ENCODE assay signal across 1 cellular context in the genomic region with DNA sequence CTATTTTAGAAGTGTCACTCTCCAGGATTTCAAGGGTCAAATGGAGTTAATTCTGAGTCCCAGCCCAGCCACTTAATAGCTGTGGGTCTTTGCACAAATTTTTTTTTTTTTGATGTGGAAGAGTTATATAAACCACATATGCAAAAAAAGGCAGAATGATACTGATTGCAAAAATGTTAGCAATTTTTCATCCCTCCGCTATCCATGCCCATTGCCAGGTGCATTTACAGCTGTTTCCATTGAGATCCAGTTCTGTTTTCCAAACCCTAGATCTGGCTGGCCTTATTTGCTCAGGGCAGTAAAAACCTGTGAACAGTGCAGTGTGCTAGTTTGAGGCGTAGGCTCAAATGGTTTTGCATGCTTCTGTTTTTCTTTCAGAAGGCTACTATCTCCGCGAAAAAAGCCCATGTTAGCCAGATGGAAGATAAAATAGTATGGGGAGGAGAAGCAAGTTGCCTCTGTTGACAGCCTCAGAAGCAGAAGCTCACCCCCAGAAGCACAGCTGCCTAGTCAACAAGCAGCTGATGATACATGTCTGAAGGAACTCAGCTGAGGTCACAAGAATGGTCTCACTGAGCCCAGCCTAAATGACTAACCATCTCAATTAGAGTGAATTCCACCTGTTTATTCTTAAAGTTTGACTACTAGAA.
TF ChIP-seq lines count a peak whose summit lies in the region.

No MANE protein-coding gene starts in this region.

TF ChIP-seq in HCT116, 20 proteins besides CTCF, POLR2A, EP300 and RAD21 (continued from another document):
- TF ChIP-seq POLR2AphosphoS5 (IDR thresholded peaks at IDR 0.05; ENCODE audit: low read depth, low read length) (no peak), YY1 (IDR thresholded peaks at IDR 0.05; ENCODE audit: extremely low read depth, insufficient replicate concordance, low read depth, low read length) (no peak), EGR1 (IDR thresholded peaks at IDR 0.05; ENCODE audit: low read depth) (no peak), EZH2phosphoT487 (IDR thresholded peaks at IDR 0.05; ENCODE audit: borderline replicate concordance) (no peak), EZH2 (IDR thresholded peaks at IDR 0.05) (no peak), TCF7L2 (IDR thresholded peaks at IDR 0.05; ENCODE audit: borderline replicate concordance, extremely low read depth, insufficient read depth, insufficient read length) (no peak), ZFX (IDR thresholded peaks at IDR 0.05) (no peak), MAX (IDR thresholded peaks at IDR 0.05) (no peak), ZBTB33 (IDR thresholded peaks at IDR 0.05; ENCODE audit: extremely low read depth, insufficient replicate concordance, low read length) (no peak), SRF (IDR thresholded peaks at IDR 0.05; ENCODE audit: low read depth) (no peak), CBX3 (IDR thresholded peaks at IDR 0.05; ENCODE audit: low read depth) (no peak), ELF1 (IDR thresholded peaks at IDR 0.05; ENCODE audit: borderline replicate concordance, low read depth) (no peak)
- TF ChIP-seq, protein P1, sequence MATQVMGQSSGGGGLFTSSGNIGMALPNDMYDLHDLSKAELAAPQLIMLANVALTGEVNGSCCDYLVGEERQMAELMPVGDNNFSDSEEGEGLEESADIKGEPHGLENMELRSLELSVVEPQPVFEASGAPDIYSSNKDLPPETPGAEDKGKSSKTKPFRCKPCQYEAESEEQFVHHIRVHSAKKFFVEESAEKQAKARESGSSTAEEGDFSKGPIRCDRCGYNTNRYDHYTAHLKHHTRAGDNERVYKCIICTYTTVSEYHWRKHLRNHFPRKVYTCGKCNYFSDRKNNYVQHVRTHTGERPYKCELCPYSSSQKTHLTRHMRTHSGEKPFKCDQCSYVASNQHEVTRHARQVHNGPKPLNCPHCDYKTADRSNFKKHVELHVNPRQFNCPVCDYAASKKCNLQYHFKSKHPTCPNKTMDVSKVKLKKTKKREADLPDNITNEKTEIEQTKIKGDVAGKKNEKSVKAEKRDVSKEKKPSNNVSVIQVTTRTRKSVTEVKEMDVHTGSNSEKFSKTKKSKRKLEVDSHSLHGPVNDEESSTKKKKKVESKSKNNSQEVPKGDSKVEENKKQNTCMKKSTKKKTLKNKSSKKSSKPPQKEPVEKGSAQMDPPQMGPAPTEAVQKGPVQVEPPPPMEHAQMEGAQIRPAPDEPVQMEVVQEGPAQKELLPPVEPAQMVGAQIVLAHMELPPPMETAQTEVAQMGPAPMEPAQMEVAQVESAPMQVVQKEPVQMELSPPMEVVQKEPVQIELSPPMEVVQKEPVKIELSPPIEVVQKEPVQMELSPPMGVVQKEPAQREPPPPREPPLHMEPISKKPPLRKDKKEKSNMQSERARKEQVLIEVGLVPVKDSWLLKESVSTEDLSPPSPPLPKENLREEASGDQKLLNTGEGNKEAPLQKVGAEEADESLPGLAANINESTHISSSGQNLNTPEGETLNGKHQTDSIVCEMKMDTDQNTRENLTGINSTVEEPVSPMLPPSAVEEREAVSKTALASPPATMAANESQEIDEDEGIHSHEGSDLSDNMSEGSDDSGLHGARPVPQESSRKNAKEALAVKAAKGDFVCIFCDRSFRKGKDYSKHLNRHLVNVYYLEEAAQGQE (IDR thresholded peaks at IDR 0.05; ENCODE audit: low read depth) = no peak
